7 cellular contexts compared by ENCODE assay signal in genomic region chr13:99410646-99411475, GRCh38.
DNase-seq lines count a peak whose midpoint lies in the region; ATAC-seq, FAIRE-seq and TF ChIP-seq lines count a peak whose summit lies in the region.
"Not testable (repeated sequence)": the region's sequence is repeated elsewhere in the genome, so short reads cannot be mapped to it uniquely, and the experiment has no call there.

No MANE protein-coding gene starts in this region.

- not testable (repeated sequence) for H3K79me2 ChIP-seq in GM12878 (ENCODE audit: control insufficient read depth, insufficient read depth, low read length); HepG2 (ENCODE audit: insufficient read depth, low read length)

- peak; percentile 61 for DNase-seq in GM12865 (ENCODE audit: low read depth)
- DNase-seq in activated CD8-positive, alpha-beta T cell treated with anti-CD3 and anti-CD28 coated beads for 36 hours = peak; percentile 58
- not testable (repeated sequence) for DNase-seq in GM12878 (ENCODE audit: low read depth, low spot score); HepG2 (ENCODE audit: low spot score)

- TF ChIP-seq CTCF in GM12865 (IDR thresholded peaks at IDR 0.05; ENCODE audit: insufficient read depth, low read depth, low read length, missing control alignments); activated CD8-positive, alpha-beta T cell treated with anti-CD3 and anti-CD28 coated beads for 36 hours (IDR thresholded peaks at IDR 0.05); GM12878 (IDR thresholded peaks at IDR 0.05 in 2 of 3, conservative IDR thresholded peaks at IDR 0.05 in 1 of 3; ENCODE audit: control insufficient read depth in 2 of 3, extremely low read depth in 1 of 3, insufficient read depth in 1 of 3, low read depth in 3 of 3, low read length in 3 of 3); HepG2 (CRISPR knock-in tag; IDR thresholded peaks at IDR 0.05): not testable (repeated sequence)

- not testable (repeated sequence) for BruUV-seq in GM12878 (replicated peaks; lab: Mats Ljungman, UMichigan); HepG2 (replicated peaks; lab: Mats Ljungman, UMichigan)

- H3K4me1 Mint-ChIP-seq in activated CD8-positive, alpha-beta T cell treated with anti-CD3 and anti-CD28 coated beads for 36 hours (ENCODE audit: low read depth) = peaks cover 43% of the 10 kb centered on the region

- H3K4me1 ChIP-seq in GM12878 (ENCODE audit: control insufficient read depth, insufficient read depth, low read length) (peaks cover 22% of the 10 kb centered on the region), HepG2 (ENCODE audit: insufficient read depth, low read length) (peaks cover 19% of the 10 kb centered on the region)

- in situ Hi-C loops in GM12878 (cut with MboI); HepG2 (cut with HindIII; ENCODE audit: extremely low pct_ligation_motif_present, low pct_unique_long_range_greater_than_20kb): not testable (repeated sequence)

- intact Hi-C loops in activated CD8-positive, alpha-beta T cell treated with anti-CD3 and anti-CD28 coated beads for 36 hours (cut with micrococcal nuclease); GM12878 (cut with micrococcal nuclease; ENCODE audit: unreplicated experiment); HepG2 (cut with micrococcal nuclease; ENCODE audit: unreplicated experiment): not testable (repeated sequence)

- not testable (repeated sequence) for H4K20me1 ChIP-seq in GM12878 (ENCODE audit: control insufficient read depth, insufficient read depth); HepG2 (ENCODE audit: insufficient read depth, low read length)

- H2AFZ ChIP-seq in GM12878 (ENCODE audit: control insufficient read depth, low read depth, low read length) = peak overlapping the region; percentile 42
- not testable (repeated sequence) for H2AFZ ChIP-seq in HepG2 (ENCODE audit: low read length)

- SMC1A ChIA-PET in GM12878 (lab: Charles Lee; ENCODE audit: uncharacterized antibody, unreplicated experiment) = interaction anchor here (0.8 to 4.2 kb wide), 8 partner anchors 9 to 144 kb away, joined by 3 to 15 read pairs (median 8); no protein-coding TSS in a partner anchor

- peak overlapping the region; percentile 19 for H3K27ac Mint-ChIP-seq in activated CD8-positive, alpha-beta T cell treated with anti-CD3 and anti-CD28 coated beads for 36 hours

- not testable (repeated sequence) for H3K27me3 Mint-ChIP-seq in activated CD8-positive, alpha-beta T cell treated with anti-CD3 and anti-CD28 coated beads for 36 hours

- not testable (repeated sequence) for TF ChIP-seq RAD21 in GM12878 (IDR thresholded peaks at IDR 0.05; ENCODE audit: insufficient read depth, low read depth, low read length); HepG2 (CRISPR knock-in tag; IDR thresholded peaks at IDR 0.05)

- not testable (repeated sequence) for H3K27ac ChIP-seq in GM12878 (ENCODE audit: control insufficient read depth, insufficient read depth); HepG2 (ENCODE audit: extremely low read length, insufficient read depth, low read length)

- H3K27me3 ChIP-seq in GM12878 (replicated peaks in 1 of 2; ENCODE audit: control insufficient read depth in 2 of 2, insufficient read depth in 2 of 2, low read length in 1 of 2); HepG2 (ENCODE audit: control insufficient read depth in 1 of 2, insufficient read depth in 2 of 2, low read length in 2 of 2): not testable (repeated sequence)

- CTCF ChIA-PET in activated CD8-positive, alpha-beta T cell treated with anti-CD3 and anti-CD28 coated beads for 36 hours (lab: Charles Lee) = interaction anchor here (1.3 to 10.4 kb wide), 3 partner anchors 11 to 25 kb away, joined by 5 to 73 read pairs (median 63); no protein-coding TSS in a partner anchor
- CTCF ChIA-PET in GM12878 (lab: Yijun Ruan, JAX) = interaction anchor here (0.9 to 5.4 kb wide), 7 partner anchors 9 to 145 kb away, joined by 3 to 36 read pairs (median 5); no protein-coding TSS in a partner anchor
- CTCF ChIA-PET in HepG2 (lab: Yijun Ruan, JAX; ENCODE audit: low intra/inter-chr PET ratio, low total read pairs) = not testable (repeated sequence)

- not testable (repeated sequence) for H3K9me3 ChIP-seq in GM12878 (replicated peaks; ENCODE audit: control insufficient read depth, insufficient read depth, low read length); HepG2 (ENCODE audit: low read length)

- not testable (repeated sequence) for H3K9ac ChIP-seq in GM12878 (ENCODE audit: control insufficient read depth, insufficient read depth, low read length); HepG2 (ENCODE audit: insufficient read depth, low read depth, low read length)

- peak; percentile 52 for ATAC-seq in GM19025 (IDR thresholded peaks at IDR 0.05; ENCODE audit: low read depth, unreplicated experiment)
- ATAC-seq in GM21529 (IDR thresholded peaks at IDR 0.05; ENCODE audit: unreplicated experiment) = peak; percentile 60
- peak; percentile 49 for ATAC-seq in HG03558 (IDR thresholded peaks at IDR 0.05; ENCODE audit: extremely low read depth, unreplicated experiment)
- ATAC-seq in activated CD8-positive, alpha-beta T cell treated with anti-CD3 and anti-CD28 coated beads for 36 hours; HepG2: not testable (repeated sequence)
- ATAC-seq in GM12878 = peak; percentile 50

- not testable (repeated sequence) for FAIRE-seq in GM12878 (lab: Jason Lieb, UNC)
- FAIRE-seq in HepG2 (lab: Jason Lieb, UNC) = peak; percentile 67

- H3K4me3 ChIP-seq in GM12865 (ENCODE audit: low read depth, low read length); GM12878; HepG2 (replicated peaks in 1 of 3; ENCODE audit: insufficient read depth in 1 of 3, low read depth in 2 of 3, low read length in 3 of 3): not testable (repeated sequence)

- RAD21 ChIA-PET in GM12878 (lab: Charles Lee; ENCODE audit: unreplicated experiment) = interaction anchor here (1.0 to 2.1 kb wide), 5 partner anchors 9 to 141 kb away, joined by 3 to 6 read pairs (median 4); no protein-coding TSS in a partner anchor

- H3K9me3 Mint-ChIP-seq in activated CD8-positive, alpha-beta T cell treated with anti-CD3 and anti-CD28 coated beads for 36 hours = peaks cover 10% of the 10 kb centered on the region

- not testable (repeated sequence) for H3K36me3 ChIP-seq in GM12878 (ENCODE audit: control insufficient read depth in 2 of 2, insufficient read depth in 2 of 2, low read length in 1 of 2); HepG2 (replicated peaks in 1 of 2; ENCODE audit: control insufficient read depth in 1 of 2, insufficient read depth in 2 of 2, low read length in 2 of 2)

- WGBS in GM12878 (ENCODE audit: insufficient coverage, insufficient replicate concordance, low lambda C conversion rate, missing lambda C conversion rate) = 35% methylated on average over 13 of the region's 13 CpGs
- WGBS in HepG2 (ENCODE audit: low lambda C conversion rate) = 42% methylated on average over 11 of the region's 13 CpGs

- peak overlapping the region; percentile 17 for H3K4me2 ChIP-seq in GM12878 (ENCODE audit: control insufficient read depth, insufficient read depth)
- H3K4me2 ChIP-seq in HepG2 (ENCODE audit: low read depth, low read length) = not testable (repeated sequence)

- H3K36me3 Mint-ChIP-seq in activated CD8-positive, alpha-beta T cell treated with anti-CD3 and anti-CD28 coated beads for 36 hours (ENCODE audit: low read depth) = peaks cover 26% of the 10 kb centered on the region

- not testable (repeated sequence) for TF ChIP-seq POLR2A in GM12878 (IDR thresholded peaks at IDR 0.05; ENCODE audit: low read depth, low read length); HepG2 (IDR thresholded peaks at IDR 0.05; ENCODE audit: insufficient read depth in 1 of 2, low read depth in 2 of 2, low read length in 2 of 2)

- H3K4me3 Mint-ChIP-seq in activated CD8-positive, alpha-beta T cell treated with anti-CD3 and anti-CD28 coated beads for 36 hours = not testable (repeated sequence)

- TF ChIP-seq EP300 in GM12878 (IDR thresholded peaks at IDR 0.05; ENCODE audit: borderline replicate concordance in 1 of 2, control insufficient read depth in 1 of 2, low read depth in 2 of 2, low read length in 2 of 2); HepG2 (IDR thresholded peaks at IDR 0.05; ENCODE audit: low read depth in 2 of 2, low read length in 2 of 2); HepG2 (CRISPR knock-in tag; IDR thresholded peaks at IDR 0.05; ENCODE audit: borderline replicate concordance): not testable (repeated sequence)

- POLR2A ChIA-PET in activated CD8-positive, alpha-beta T cell treated with anti-CD3 and anti-CD28 coated beads for 36 hours (lab: Charles Lee) = interaction anchor here (1.1 kb wide), 1 partner anchor 23 kb away, joined by 4 read pairs; no protein-coding TSS in a partner anchor
- POLR2A ChIA-PET in GM12878 (lab: Charles Lee); HepG2 (lab: Yijun Ruan, JAX): not testable (repeated sequence)

TF ChIP-seq in GM12878, 131 proteins besides CTCF, POLR2A, EP300 and RAD21 (continues in another document):
- TF ChIP-seq NR2F1 (conservative IDR thresholded peaks at IDR 0.05) (0 out of 2 replicates have a peak, but pooled peaks have one; percentile 35), PAX5 (IDR thresholded peaks at IDR 0.05; ENCODE audit: borderline replicate concordance, low read depth, low read length) (peak; percentile 59; the same call in 1 of the 2 replicates), JUNB (IDR thresholded peaks at IDR 0.05) (0 out of 2 replicates have a peak, but pooled peaks have one; percentile 8)
